ENCODE assay signal across 11 cellular contexts in the genomic region with DNA sequence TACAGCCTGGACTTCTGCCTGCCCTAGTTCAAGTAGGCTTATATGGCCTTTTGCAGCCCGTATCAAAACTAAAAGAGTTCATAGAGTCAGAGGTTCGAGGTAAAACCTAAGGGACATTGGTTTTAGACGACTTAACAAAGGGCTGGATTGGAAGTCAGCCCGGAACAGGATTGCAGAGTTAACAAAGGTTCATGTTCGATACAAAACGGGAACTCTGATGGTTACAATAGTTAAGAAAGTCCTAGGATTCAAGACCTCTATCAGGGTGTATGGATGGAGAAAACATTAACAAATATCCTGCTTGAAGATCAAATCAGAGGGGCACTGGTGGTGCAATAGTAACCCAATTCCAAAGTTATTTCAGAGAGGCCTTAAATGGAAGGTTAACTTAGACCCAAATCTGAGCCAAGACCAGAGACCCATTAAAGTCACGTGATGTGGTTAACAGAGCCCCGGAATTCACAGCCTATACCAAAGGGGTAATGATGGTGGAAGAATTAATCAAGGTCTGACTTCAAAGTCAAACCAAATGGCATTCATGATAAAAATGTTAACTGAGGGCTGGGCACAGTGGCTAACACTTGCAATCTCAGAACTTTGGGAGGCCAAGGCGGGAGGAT. TPM values are rescaled to one million over a fixed set of nuclear protein-coding genes. Genes with fewer than 3 reads are reported as not detected.
DNase-seq lines count a peak whose midpoint lies in the region; ATAC-seq and TF ChIP-seq lines count a peak whose summit lies in the region.
"Had no signal": no experiment of that assay in that cellular context is flagged by ENCODE, and none has a peak within 500 bp of the region (broad histone marks: within the 10 kb centered on the region; RNA-seq: fewer than 3 reads in every experiment).

No MANE protein-coding gene starts in this region.

- TF ChIP-seq EP300 in stomach (IDR thresholded peaks at IDR 0.05): no peak

- peak overlapping the region; percentile 81 for H3K4me3 Mint-ChIP-seq in activated CD4-positive, alpha-beta T cell treated with anti-CD3 and anti-CD28 coated beads for 36 hours

- WGBS in stomach, 5 donors: 44 to 68% (median 55%) methylated on average over 7 to 9 of the region's 9 CpGs

- peak overlapping the region; percentile 87 for H3K4me3 ChIP-seq in adipocyte (ENCODE audit: low read length)
- peak overlapping the region; percentile 50 to 68 (median 60) for H3K4me3 ChIP-seq in stomach

- H3K9me3 Mint-ChIP-seq in activated CD4-positive, alpha-beta T cell treated with anti-CD3 and anti-CD28 coated beads for 36 hours (ENCODE audit: low read depth): no peaks in the 10 kb centered on the region

- H3K9ac ChIP-seq in adipocyte (ENCODE audit: low read length): peak overlapping the region; percentile 83

- no peaks in the 10 kb centered on the region for H3K27me3 ChIP-seq in adipocyte (replicated peaks; ENCODE audit: control insufficient read depth, insufficient read depth, low read length)
- no peaks in the 10 kb centered on the region for H3K27me3 ChIP-seq in stomach

- peak overlapping the region in 4 of 5 donors; percentile 87 to 90 (median 89) for H3K27ac ChIP-seq in stomach

- ATAC-seq in activated CD4-positive, alpha-beta T cell treated with anti-CD3 and anti-CD28 coated beads for 36 hours: no peak
- ATAC-seq in GM19452 (IDR thresholded peaks at IDR 0.05; ENCODE audit: unreplicated experiment): no peak
- no peak for ATAC-seq in HG02970 (IDR thresholded peaks at IDR 0.05; ENCODE audit: low FRiP score, unreplicated experiment)

- no peak for TF ChIP-seq CTCF in stomach (IDR thresholded peaks at IDR 0.05)

- H3K27ac Mint-ChIP-seq in activated CD4-positive, alpha-beta T cell treated with anti-CD3 and anti-CD28 coated beads for 36 hours: peak overlapping the region; percentile 90

- CTCF ChIA-PET in activated CD4-positive, alpha-beta T cell treated with anti-CD3 and anti-CD28 coated beads for 36 hours (lab: Charles Lee): no interaction called here

- TF ChIP-seq POLR2A in stomach (IDR thresholded peaks at IDR 0.05): no peak

- H3K4me1 ChIP-seq in adipocyte (ENCODE audit: control insufficient read depth, insufficient read depth, low read length) (no peaks in the 10 kb centered on the region), stomach (no peaks in the 10 kb centered on the region)

- peaks cover 7% of the 10 kb centered on the region for H3K4me1 Mint-ChIP-seq in activated CD4-positive, alpha-beta T cell treated with anti-CD3 and anti-CD28 coated beads for 36 hours

- no peaks in the 10 kb centered on the region for H3K27me3 Mint-ChIP-seq in activated CD4-positive, alpha-beta T cell treated with anti-CD3 and anti-CD28 coated beads for 36 hours

- H3K9me3 ChIP-seq in adipocyte (ENCODE audit: control insufficient read depth, low read length) (peaks cover 7% of the 10 kb centered on the region), stomach (no peaks in the 10 kb centered on the region)

- intact Hi-C loops in activated CD4-positive, alpha-beta T cell treated with anti-CD3 and anti-CD28 coated beads for 36 hours (cut with DNase I, micrococcal nuclease): loop anchor here in 1 of 2 experiments (2.0 kb wide), 1 partner anchor 503 kb away; a partner anchor contains a TSS
- intact Hi-C loops in stomach (cut with DNase I; ENCODE audit: low total_unique reads): no loop called here

- no peaks in the 10 kb centered on the region for H3K36me3 Mint-ChIP-seq in activated CD4-positive, alpha-beta T cell treated with anti-CD3 and anti-CD28 coated beads for 36 hours (ENCODE audit: low read depth)

- POLR2A ChIA-PET in activated CD4-positive, alpha-beta T cell treated with anti-CD3 and anti-CD28 coated beads for 36 hours (lab: Charles Lee): no interaction called here

- no peak for DNase-seq in activated CD4-positive, alpha-beta T cell treated with anti-CD3 and anti-CD28 coated beads for 36 hours
- no peak for DNase-seq in activated CD4-positive, alpha-beta T cell treated with anti-CD3 and anti-CD28 coated beads for 1 hour
- DNase-seq in adipocyte (ENCODE audit: low read depth) (no peak), kidney glomerular epithelial cell (lab: John Stamatoyannopoulos, UW) (peak; percentile 0), stomach (no peak), NCI-H2227 treated with DMSO at 0.1 percent for 48 hours (lab: John Stamatoyannopoulos, UW) (no peak)
- DNase-seq: NK-92 treated with Interleukin-12 subunit alpha and Interleukin-12 subunit beta, amount 100 ng/mL, for 24 hours had no signal

- no peaks in the 10 kb centered on the region for H3K36me3 ChIP-seq in adipocyte (ENCODE audit: control insufficient read depth, insufficient read depth, low read length, severe bottlenecking)
- H3K36me3 ChIP-seq in stomach: no peaks in the 10 kb centered on the region

RNA-seq across cellular contexts. Expression of a gene that starts 0.7 kb away (rescaled TPM):
- total RNA-seq in activated CD4-positive, alpha-beta T cell treated with anti-CD3 and anti-CD28 coated beads for 36 hours: 1 to 10 TPM; 1.7 to 1.8 TPM
- total RNA-seq in stomach: 10 to 100 TPM in 2 of 5 donors, 1 to 10 TPM in 3; 1.6 to 13.3 (median 6.1) TPM
- polyA plus RNA-seq in stomach: 1 to 10 TPM; 1.8 to 2.6 (median 1.8) TPM

RNA-seq across cellular contexts. Expression of a gene that starts 58.3 kb away (rescaled TPM):
- total RNA-seq in activated CD4-positive, alpha-beta T cell treated with anti-CD3 and anti-CD28 coated beads for 36 hours: not detected
- not detected for total RNA-seq in stomach
- polyA plus RNA-seq in stomach: not detected
- total RNA-seq: A673, myocyte had no signal
